In the genomic region with DNA sequence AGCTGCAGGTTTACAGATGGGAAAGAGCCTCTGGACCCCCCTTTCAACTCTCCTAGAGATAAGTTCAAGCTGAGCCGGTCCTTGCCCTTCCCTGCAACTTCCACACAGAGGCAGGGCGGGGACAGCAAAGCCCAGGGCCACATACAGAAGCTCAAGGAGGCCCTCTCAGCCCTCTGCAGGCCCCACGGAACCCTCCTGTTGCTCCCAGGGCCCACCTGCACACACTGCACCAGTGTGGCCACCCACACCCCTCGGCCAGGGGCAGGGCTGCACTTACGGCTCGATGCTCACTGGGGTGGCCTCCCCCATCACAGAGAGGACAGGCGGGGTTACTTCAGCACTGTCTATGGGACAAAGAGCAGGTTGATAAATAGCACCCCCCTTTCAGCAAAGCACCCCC, we compare ENCODE assay signal across 15 cellular contexts. TPM values are rescaled to one million over a fixed set of nuclear protein-coding genes. Genes with fewer than 3 reads are reported as not detected.
DNase-seq lines count a peak whose midpoint lies in the region; ATAC-seq and TF ChIP-seq lines count a peak whose summit lies in the region.
"Had no signal": no experiment of that assay in that cellular context is flagged by ENCODE, and none has a peak within 500 bp of the region (broad histone marks: within the 10 kb centered on the region; RNA-seq: fewer than 3 reads in every experiment).

No MANE protein-coding gene starts in this region.

- peak overlapping the region; percentile 78 for H3K27ac Mint-ChIP-seq in activated T-cell treated with anti-CD3 and anti-CD28 coated beads, Interleukin-2, amount 50 U/mL, for 24 hours
- no peak overlapping the region for H3K27ac Mint-ChIP-seq in activated T-cell treated with anti-CD3 and anti-CD28 coated beads, Interleukin-2, amount 50 U/mL, for 72 hours

- peaks cover 58% of the 10 kb centered on the region for H3K4me1 Mint-ChIP-seq in activated T-cell treated with anti-CD3 and anti-CD28 coated beads, Interleukin-2, amount 50 U/mL, for 24 hours (ENCODE audit: low read depth)
- peaks cover 27% of the 10 kb centered on the region for H3K4me1 Mint-ChIP-seq in activated T-cell treated with anti-CD3 and anti-CD28 coated beads, Interleukin-2, amount 50 U/mL, for 72 hours (ENCODE audit: low read depth)

- no peak overlapping the region for H3K4me3 Mint-ChIP-seq in activated T-cell treated with anti-CD3 and anti-CD28 coated beads, Interleukin-2, amount 50 U/mL, for 24 hours
- no peak overlapping the region for H3K4me3 Mint-ChIP-seq in activated T-cell treated with anti-CD3 and anti-CD28 coated beads, Interleukin-2, amount 50 U/mL, for 72 hours
- H3K4me3 Mint-ChIP-seq: naive thymus-derived CD4-positive, alpha-beta T cell had no signal

- no peak for TF ChIP-seq EP300 in stomach (IDR thresholded peaks at IDR 0.05)

- peaks cover 58% of the 10 kb centered on the region for H3K36me3 ChIP-seq in SK-N-MC (ENCODE audit: insufficient read depth, low read length)
- peaks cover 29 to 98% (median 51%) of the 10 kb centered on the region in 3 donors for H3K36me3 ChIP-seq in esophagus squamous epithelium
- H3K36me3 ChIP-seq in stomach: peaks cover 51 to 85% (median 82%) of the 10 kb centered on the region in 4 donors
- no peaks in the 10 kb centered on the region for H3K36me3 ChIP-seq in smooth muscle cell (ENCODE audit: low read depth)

- intact Hi-C loops in esophagus squamous epithelium (cut with DNase I) (loop anchor here (5.0 kb wide), 1 partner anchor 100 kb away; no protein-coding TSS in a partner anchor), stomach (cut with DNase I; ENCODE audit: low total_unique reads) (no loop called here)

- no peak for TF ChIP-seq POLR2A in esophagus squamous epithelium (IDR thresholded peaks at IDR 0.05)
- TF ChIP-seq POLR2A in stomach (IDR thresholded peaks at IDR 0.05): no peak

- no peaks in the 10 kb centered on the region for H3K79me2 ChIP-seq in smooth muscle cell (ENCODE audit: low read depth)

- H3K27me3 ChIP-seq in esophagus squamous epithelium (no peaks in the 10 kb centered on the region), stomach (no peaks in the 10 kb centered on the region), smooth muscle cell (ENCODE audit: low read depth) (no peaks in the 10 kb centered on the region)
- H3K27me3 ChIP-seq: brain microvascular endothelial cell had no signal

- TF ChIP-seq CTCF in esophagus squamous epithelium (IDR thresholded peaks at IDR 0.05) (no peak), stomach (IDR thresholded peaks at IDR 0.05) (no peak), smooth muscle cell (IDR thresholded peaks at IDR 0.05; ENCODE audit: borderline replicate concordance, insufficient read depth, poor library complexity, severe bottlenecking) (no peak)

- no peaks in the 10 kb centered on the region for H3K27me3 Mint-ChIP-seq in activated T-cell treated with anti-CD3 and anti-CD28 coated beads, Interleukin-2, amount 50 U/mL, for 24 hours
- no peaks in the 10 kb centered on the region for H3K27me3 Mint-ChIP-seq in activated T-cell treated with anti-CD3 and anti-CD28 coated beads, Interleukin-2, amount 50 U/mL, for 72 hours (ENCODE audit: low read depth)
- H3K27me3 Mint-ChIP-seq: naive thymus-derived CD4-positive, alpha-beta T cell had no signal

- no peaks in the 10 kb centered on the region for H3K9me3 Mint-ChIP-seq in activated T-cell treated with anti-CD3 and anti-CD28 coated beads, Interleukin-2, amount 50 U/mL, for 24 hours
- no peaks in the 10 kb centered on the region for H3K9me3 Mint-ChIP-seq in activated T-cell treated with anti-CD3 and anti-CD28 coated beads, Interleukin-2, amount 50 U/mL, for 72 hours

- ATAC-seq in activated T-cell treated with anti-CD3 and anti-CD28 coated beads, Interleukin-2, amount 50 U/mL, for 72 hours (replicated peaks in 1 of 2): no peak
- no peak for ATAC-seq in HG03196 (IDR thresholded peaks at IDR 0.05; ENCODE audit: unreplicated experiment)
- ATAC-seq in HG02884 (IDR thresholded peaks at IDR 0.05; ENCODE audit: unreplicated experiment): no peak
- ATAC-seq: naive thymus-derived CD4-positive, alpha-beta T cell had no signal

- H3K4me1 ChIP-seq in esophagus squamous epithelium: peaks cover 9 to 89% (median 59%) of the 10 kb centered on the region in 3 donors
- H3K4me1 ChIP-seq in stomach: peaks cover 65 to 99% (median 89%) of the 10 kb centered on the region in 4 donors
- peaks cover 16% of the 10 kb centered on the region for H3K4me1 ChIP-seq in smooth muscle cell (ENCODE audit: low read depth)

- H3K9ac ChIP-seq in SK-N-MC (ENCODE audit: insufficient read length) (peak overlapping the region; percentile 36), smooth muscle cell (ENCODE audit: low read depth) (no peak overlapping the region)

- 80% methylated on average over 1 of the region's 7 CpGs; no CpG with 5 or more reads in 1 of the 2 donors for WGBS in esophagus squamous epithelium, 2 donors
- WGBS in stomach, 5 donors: 74 to 92% (median 80%) methylated on average over 6 to 7 of the region's 7 CpGs
- WGBS in smooth muscle cell (ENCODE audit: low lambda C conversion rate): 95% methylated on average over 7 of the region's 7 CpGs

- peaks cover 99% of the 10 kb centered on the region for H3K36me3 Mint-ChIP-seq in activated T-cell treated with anti-CD3 and anti-CD28 coated beads, Interleukin-2, amount 50 U/mL, for 24 hours (ENCODE audit: low read depth)
- peaks cover 13 to 41% of the 10 kb centered on the region in 2 donors for H3K36me3 Mint-ChIP-seq in activated T-cell treated with anti-CD3 and anti-CD28 coated beads, Interleukin-2, amount 50 U/mL, for 72 hours (ENCODE audit: insufficient read depth in 2 of 2)

- H3F3A ChIP-seq in smooth muscle cell (ENCODE audit: low read depth): peaks cover 20% of the 10 kb centered on the region

- H3K9me3 ChIP-seq in SK-N-MC (ENCODE audit: low read depth, low read length) (no peaks in the 10 kb centered on the region), esophagus squamous epithelium (no peaks in the 10 kb centered on the region), stomach (no peaks in the 10 kb centered on the region), smooth muscle cell (replicated peaks; ENCODE audit: low read depth) (no peaks in the 10 kb centered on the region)

- H3K4me2 ChIP-seq in smooth muscle cell: no peak overlapping the region

- H2AFZ ChIP-seq in smooth muscle cell (ENCODE audit: low read depth): no peak overlapping the region

- DNase-seq in activated T-cell treated with anti-CD3 and anti-CD28 coated beads, Interleukin-2, amount 50 U/mL, for 24 hours: no peak
- no peak for DNase-seq in activated T-cell treated with anti-CD3 and anti-CD28 coated beads, Interleukin-2, amount 50 U/mL, for 72 hours
- DNase-seq in SK-N-MC (ENCODE audit: low read depth, low spot score) (no peak), esophagus squamous epithelium (lab: John Stamatoyannopoulos, UW) (no peak), stomach (no peak), smooth muscle cell (lab: John Stamatoyannopoulos, UW; ENCODE audit: unreplicated experiment) (no peak)
- DNase-seq: brain microvascular endothelial cell; DMS153; KG1; naive thymus-derived CD4-positive, alpha-beta T cell; NCI-H1436; NCI-H510A; SIG-M5 had no signal

- no peak overlapping the region for H3K4me3 ChIP-seq in SK-N-MC
- H3K4me3 ChIP-seq in esophagus squamous epithelium: no peak overlapping the region
- no peak overlapping the region for H3K4me3 ChIP-seq in stomach
- no peak overlapping the region for H3K4me3 ChIP-seq in smooth muscle cell

- peaks cover 42% of the 10 kb centered on the region for H4K20me1 ChIP-seq in smooth muscle cell (ENCODE audit: low read depth)

- H3K27ac ChIP-seq in SK-N-MC (peak overlapping the region; percentile 92; the same call in 1 of the 2 replicates), esophagus squamous epithelium (peak overlapping the region; percentile 64 to 87 (median 82)), stomach (peak overlapping the region; percentile 3 to 93 (median 88)), smooth muscle cell (ENCODE audit: low read depth) (no peak overlapping the region)
- H3K27ac ChIP-seq: brain microvascular endothelial cell had no signal

RNA-seq across cellular contexts. Expression of a gene that starts 13.0 kb away (rescaled TPM):
- 10 to 100 TPM; 38.1 to 47.5 TPM for total RNA-seq in activated T-cell treated with anti-CD3 and anti-CD28 coated beads, Interleukin-2, amount 50 U/mL, for 72 hours
- total RNA-seq in esophagus squamous epithelium (10 to 100 TPM in 1 of 4 donors, 1 to 10 TPM in 3; 4.2 to 13.9 (median 7.2) TPM), stomach (10 to 100 TPM; 17.9 to 42.3 (median 19.3) TPM), smooth muscle cell (16.5 and 22.4 TPM in 2 replicates)
- polyA plus RNA-seq in stomach (10 to 100 TPM; 13.9 to 17.1 (median 15.6) TPM), smooth muscle cell (43.5 and 52.7 TPM in 2 replicates)
